In genomic region chr13:89628567-89628966, GRCh38 we compare ENCODE assay signal across 18 cellular contexts.
"Had no signal": no experiment of that assay in that cellular context is flagged by ENCODE, and none has a peak within 500 bp of the region (broad histone marks: within the 10 kb centered on the region; RNA-seq: fewer than 3 reads in every experiment).

No MANE protein-coding gene starts in this region.

- DNase-seq: effector memory CD8-positive, alpha-beta T cell; esophagus squamous epithelium; foreskin fibroblast; kidney; left colon; left ventricle myocardium superior; midbrain; occipital lobe; pancreas; right cardiac atrium; small intestine; stimulated activated CD4-positive, alpha-beta T cell treated with anti-CD3 and anti-CD28 coated beads, Interleukin-12 subunit alpha, Interleukin-12 subunit beta, amount 100 ng/mL, for 4 hours; stimulated activated naive CD4-positive, alpha-beta T cell treated with Interleukin-2 at 50 U/mL for 16 hours; thyroid gland had no signal

- H3K27ac ChIP-seq: esophagus squamous epithelium, hepatocyte, neural progenitor cell, pancreas, thyroid gland, vagina had no signal

- ATAC-seq: effector memory CD8-positive, alpha-beta T cell; left colon; left ventricle myocardium superior; natural killer cell treated with Interleukin-12 subunit alpha and Interleukin-12 subunit beta and Interleukin-15 and Interleukin-18, amount 100 ng/mL, for 72 hours; pancreas; right cardiac atrium had no signal
